ENCODE assay signal across 1 cellular context in the genomic region with DNA sequence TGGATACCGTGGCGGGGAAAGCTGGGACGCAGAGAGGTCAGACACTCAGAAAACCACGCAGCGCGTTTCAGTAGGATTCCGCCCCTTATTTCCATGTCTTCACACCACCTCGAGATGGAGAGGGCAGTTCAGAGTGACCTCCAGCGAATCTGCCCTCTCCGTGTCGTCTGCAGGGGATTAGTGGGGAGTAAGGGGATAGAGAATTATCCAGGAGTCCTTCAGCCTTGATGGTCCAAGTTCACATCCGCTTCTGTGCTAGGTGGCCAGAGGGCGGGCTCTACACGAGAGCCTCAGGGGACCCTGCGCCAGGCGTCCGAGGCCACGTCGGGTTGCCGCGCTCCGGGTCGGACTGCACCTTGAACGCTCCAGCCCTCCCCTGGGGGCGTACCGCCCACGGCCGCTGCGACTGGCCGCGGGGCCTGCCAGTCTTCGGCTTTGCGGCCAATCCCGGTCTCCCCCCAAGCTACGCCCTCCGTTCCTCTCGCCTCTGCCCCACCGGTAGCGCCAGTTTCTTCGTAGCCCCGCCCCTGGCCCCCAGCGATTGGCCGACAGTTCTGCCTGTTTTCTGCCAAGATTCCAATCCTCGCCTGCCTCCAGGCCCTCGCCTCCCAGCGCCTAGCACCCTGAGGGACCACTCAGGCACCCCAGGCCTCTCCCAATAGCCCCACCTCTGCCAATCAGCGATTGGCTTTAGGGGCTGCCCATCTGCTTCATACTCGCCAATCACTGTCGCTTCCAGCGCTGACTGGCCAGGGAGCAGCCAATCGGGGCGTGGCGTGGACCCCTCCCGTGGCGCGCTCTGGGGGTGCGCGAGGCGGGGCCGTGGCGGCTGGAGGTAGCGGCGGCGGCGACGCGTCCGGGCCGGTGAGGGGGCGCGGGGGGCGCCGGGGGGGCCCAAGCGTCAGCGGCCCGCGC.
TF ChIP-seq lines count a peak whose summit lies in the region.

A gene with protein sequence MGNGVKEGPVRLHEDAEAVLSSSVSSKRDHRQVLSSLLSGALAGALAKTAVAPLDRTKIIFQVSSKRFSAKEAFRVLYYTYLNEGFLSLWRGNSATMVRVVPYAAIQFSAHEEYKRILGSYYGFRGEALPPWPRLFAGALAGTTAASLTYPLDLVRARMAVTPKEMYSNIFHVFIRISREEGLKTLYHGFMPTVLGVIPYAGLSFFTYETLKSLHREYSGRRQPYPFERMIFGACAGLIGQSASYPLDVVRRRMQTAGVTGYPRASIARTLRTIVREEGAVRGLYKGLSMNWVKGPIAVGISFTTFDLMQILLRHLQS (plus strand): TSS at position 812 of the 915 bp plus-strand sequence. CDS start 32,131 bp downstream, outside the sequence.

TF ChIP-seq in WTC11, 78 proteins besides CTCF, POLR2A, EP300 and RAD21 (continued from another document):
- TF ChIP-seq ESRRA (CRISPR knock-in tag; IDR thresholded peaks at IDR 0.05; ENCODE audit: borderline replicate concordance) = no peak
- TF ChIP-seq MYBL2 (CRISPR knock-in tag; IDR thresholded peaks at IDR 0.05) = 0 out of 2 replicates have a peak, but pooled peaks have one; percentile 40
- TF ChIP-seq, protein P1, sequence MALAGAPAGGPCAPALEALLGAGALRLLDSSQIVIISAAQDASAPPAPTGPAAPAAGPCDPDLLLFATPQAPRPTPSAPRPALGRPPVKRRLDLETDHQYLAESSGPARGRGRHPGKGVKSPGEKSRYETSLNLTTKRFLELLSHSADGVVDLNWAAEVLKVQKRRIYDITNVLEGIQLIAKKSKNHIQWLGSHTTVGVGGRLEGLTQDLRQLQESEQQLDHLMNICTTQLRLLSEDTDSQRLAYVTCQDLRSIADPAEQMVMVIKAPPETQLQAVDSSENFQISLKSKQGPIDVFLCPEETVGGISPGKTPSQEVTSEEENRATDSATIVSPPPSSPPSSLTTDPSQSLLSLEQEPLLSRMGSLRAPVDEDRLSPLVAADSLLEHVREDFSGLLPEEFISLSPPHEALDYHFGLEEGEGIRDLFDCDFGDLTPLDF (CRISPR knock-in tag; IDR thresholded peaks at IDR 0.05) = no peak
- TF ChIP-seq NFE2L1 (CRISPR knock-in tag; IDR thresholded peaks at IDR 0.05) = 0 out of 2 replicates have a peak, but pooled peaks have one; percentile 38
- no peak for TF ChIP-seq NFATC4 (CRISPR knock-in tag; IDR thresholded peaks at IDR 0.05)
- TF ChIP-seq TCF7 (CRISPR knock-in tag; IDR thresholded peaks at IDR 0.05; ENCODE audit: low read depth) = no peak
- TF ChIP-seq ZNF232 (CRISPR knock-in tag; IDR thresholded peaks at IDR 0.05) = no peak
- TF ChIP-seq FOXP1 (CRISPR knock-in tag; IDR thresholded peaks at IDR 0.05; ENCODE audit: borderline replicate concordance) = peak; percentile 64; the same call in 1 of the 2 replicates
- TF ChIP-seq, protein P2, sequence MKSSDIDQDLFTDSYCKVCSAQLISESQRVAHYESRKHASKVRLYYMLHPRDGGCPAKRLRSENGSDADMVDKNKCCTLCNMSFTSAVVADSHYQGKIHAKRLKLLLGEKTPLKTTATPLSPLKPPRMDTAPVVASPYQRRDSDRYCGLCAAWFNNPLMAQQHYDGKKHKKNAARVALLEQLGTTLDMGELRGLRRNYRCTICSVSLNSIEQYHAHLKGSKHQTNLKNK (CRISPR knock-in tag; IDR thresholded peaks at IDR 0.05) = no peak
- no peak for TF ChIP-seq ZNF671 (CRISPR knock-in tag; IDR thresholded peaks at IDR 0.05)
- TF ChIP-seq, protein P3, sequence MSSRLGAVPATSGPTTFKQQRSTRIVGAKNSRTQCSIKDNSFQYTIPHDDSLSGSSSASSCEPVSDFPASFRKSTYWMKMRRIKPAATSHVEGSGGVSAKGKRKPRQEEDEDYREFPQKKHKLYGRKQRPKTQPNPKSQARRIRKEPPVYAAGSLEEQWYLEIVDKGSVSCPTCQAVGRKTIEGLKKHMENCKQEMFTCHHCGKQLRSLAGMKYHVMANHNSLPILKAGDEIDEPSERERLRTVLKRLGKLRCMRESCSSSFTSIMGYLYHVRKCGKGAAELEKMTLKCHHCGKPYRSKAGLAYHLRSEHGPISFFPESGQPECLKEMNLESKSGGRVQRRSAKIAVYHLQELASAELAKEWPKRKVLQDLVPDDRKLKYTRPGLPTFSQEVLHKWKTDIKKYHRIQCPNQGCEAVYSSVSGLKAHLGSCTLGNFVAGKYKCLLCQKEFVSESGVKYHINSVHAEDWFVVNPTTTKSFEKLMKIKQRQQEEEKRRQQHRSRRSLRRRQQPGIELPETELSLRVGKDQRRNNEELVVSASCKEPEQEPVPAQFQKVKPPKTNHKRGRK (CRISPR knock-in tag; IDR thresholded peaks at IDR 0.05; ENCODE audit: borderline replicate concordance) = no peak
- no peak; the same call in 1 of the 2 replicates for TF ChIP-seq SMAD3 (CRISPR knock-in tag; IDR thresholded peaks at IDR 0.05; ENCODE audit: borderline replicate concordance)
TF ChIP-seq in WTC11: peak in this region for 18.
